ENCODE assay signal across 25 cellular contexts in genomic region chr12:13940466-13940865, GRCh38. TPM values are rescaled to one million over a fixed set of nuclear protein-coding genes. Genes with fewer than 3 reads are reported as not detected.
"Had no signal": no experiment of that assay in that cellular context is flagged by ENCODE, and none has a peak within 500 bp of the region (broad histone marks: within the 10 kb centered on the region; RNA-seq: fewer than 3 reads in every experiment).

No MANE protein-coding gene starts in this region.

- H3K4me1 ChIP-seq: adrenal gland, ascending aorta, foreskin keratinocyte, lower lobe of right lung, prostate gland, upper lobe of left lung had no signal

- DNase-seq: activated CD4-positive, alpha-beta T cell treated with anti-CD3 and anti-CD28 coated beads, Interleukin-2, amount 10 ng/mL, durations not matched to agents 7 days and 5 days; activated CD4-positive, CD25-positive, alpha-beta regulatory T cell treated with anti-CD3 and anti-CD28 coated beads, Interleukin-2, amount 50 U/mL, for 72 hours; activated CD8-positive, alpha-beta memory T cell treated with anti-CD3 and anti-CD28 coated beads, Interleukin-2, amount 10 ng/mL, durations not matched to agents 7 days and 5 days; activated CD8-positive, alpha-beta T cell treated with anti-CD3 and anti-CD28 coated beads for 36 hours; activated gamma-delta T cell treated with Interleukin-2 at 50 U/mL for 16 hours; adrenal gland; central memory CD4-positive, alpha-beta T cell; dermis blood vessel endothelial cell; effector CD8-positive, alpha-beta T cell; erythroblast; lower lobe of right lung; naive B cell; right cardiac atrium; stimulated activated CD4-positive, alpha-beta T cell treated with anti-CD3 and anti-CD28 coated beads, Interleukin-12 subunit alpha, Interleukin-12 subunit beta, amount 100 ng/mL, for 4 hours; stimulated activated CD4-positive, alpha-beta T cell treated with anti-CD3 and anti-CD28 coated beads, Interleukin-4, amount 100 ng/mL, for 4 hours; stimulated activated naive CD8-positive, alpha-beta T cell treated with anti-CD3 and anti-CD28 coated beads, Interleukin-15, Interleukin-2, amounts not matched to agents 100 U/mL and 50 U/mL, for 24 hours; upper lobe of left lung; WERI-Rb-1 had no signal

- H3K27ac Mint-ChIP-seq: activated CD4-positive, alpha-beta T cell treated with anti-CD3 and anti-CD28 coated beads, Interleukin-2, amount 10 ng/mL, durations not matched to agents 7 days and 5 days; activated CD8-positive, alpha-beta memory T cell treated with anti-CD3 and anti-CD28 coated beads, Interleukin-2, amount 10 ng/mL, durations not matched to agents 7 days and 5 days; activated CD8-positive, alpha-beta T cell treated with anti-CD3 and anti-CD28 coated beads for 36 hours; activated naive CD8-positive, alpha-beta T cell had no signal

- H3K9me3 Mint-ChIP-seq: activated CD4-positive, alpha-beta T cell treated with anti-CD3 and anti-CD28 coated beads, Interleukin-2, amount 10 ng/mL, durations not matched to agents 7 days and 5 days had no signal

- H3K4me3 Mint-ChIP-seq: activated CD4-positive, alpha-beta T cell treated with anti-CD3 and anti-CD28 coated beads, Interleukin-2, amount 10 ng/mL, durations not matched to agents 7 days and 5 days; activated CD8-positive, alpha-beta memory T cell treated with anti-CD3 and anti-CD28 coated beads, Interleukin-2, amount 10 ng/mL, durations not matched to agents 7 days and 5 days; activated CD8-positive, alpha-beta T cell treated with anti-CD3 and anti-CD28 coated beads for 36 hours; activated naive CD8-positive, alpha-beta T cell had no signal

- H3K36me3 ChIP-seq: adrenal gland, ascending aorta, lower lobe of right lung, prostate gland, upper lobe of left lung, WERI-Rb-1 had no signal

- H3K27ac ChIP-seq: adrenal gland, ascending aorta, foreskin keratinocyte, lower lobe of right lung, prostate gland, upper lobe of left lung, WERI-Rb-1 had no signal

- H3K27me3 ChIP-seq: adrenal gland, ascending aorta, foreskin keratinocyte, upper lobe of left lung had no signal

- H3K4me3 ChIP-seq: adrenal gland, ascending aorta, lower lobe of right lung, prostate gland, upper lobe of left lung had no signal

- H3K4me1 Mint-ChIP-seq: activated CD4-positive, alpha-beta T cell treated with anti-CD3 and anti-CD28 coated beads, Interleukin-2, amount 10 ng/mL, durations not matched to agents 7 days and 5 days; activated CD8-positive, alpha-beta memory T cell treated with anti-CD3 and anti-CD28 coated beads, Interleukin-2, amount 10 ng/mL, durations not matched to agents 7 days and 5 days had no signal

- H3K9me3 ChIP-seq: ascending aorta, prostate gland had no signal

- H3K36me3 Mint-ChIP-seq: activated CD8-positive, alpha-beta memory T cell treated with anti-CD3 and anti-CD28 coated beads, Interleukin-2, amount 10 ng/mL, durations not matched to agents 7 days and 5 days; activated naive CD8-positive, alpha-beta T cell had no signal

RNA-seq across cellular contexts. Expression of gene GRIN2B, which starts 40.9 kb away (rescaled TPM):
- total RNA-seq: activated CD4-positive, alpha-beta T cell treated with anti-CD3 and anti-CD28 coated beads, Interleukin-2, amount 10 ng/mL, durations not matched to agents 7 days and 5 days; activated CD8-positive, alpha-beta memory T cell treated with anti-CD3 and anti-CD28 coated beads, Interleukin-2, amount 10 ng/mL, durations not matched to agents 7 days and 5 days; activated CD8-positive, alpha-beta T cell treated with anti-CD3 and anti-CD28 coated beads for 36 hours; dermis blood vessel endothelial cell; foreskin keratinocyte; left lobe of liver; osteoblast had no signal
- polyA plus RNA-seq: foreskin keratinocyte, keratinocyte had no signal
